8 cellular contexts compared by ENCODE assay signal in the genomic region with DNA sequence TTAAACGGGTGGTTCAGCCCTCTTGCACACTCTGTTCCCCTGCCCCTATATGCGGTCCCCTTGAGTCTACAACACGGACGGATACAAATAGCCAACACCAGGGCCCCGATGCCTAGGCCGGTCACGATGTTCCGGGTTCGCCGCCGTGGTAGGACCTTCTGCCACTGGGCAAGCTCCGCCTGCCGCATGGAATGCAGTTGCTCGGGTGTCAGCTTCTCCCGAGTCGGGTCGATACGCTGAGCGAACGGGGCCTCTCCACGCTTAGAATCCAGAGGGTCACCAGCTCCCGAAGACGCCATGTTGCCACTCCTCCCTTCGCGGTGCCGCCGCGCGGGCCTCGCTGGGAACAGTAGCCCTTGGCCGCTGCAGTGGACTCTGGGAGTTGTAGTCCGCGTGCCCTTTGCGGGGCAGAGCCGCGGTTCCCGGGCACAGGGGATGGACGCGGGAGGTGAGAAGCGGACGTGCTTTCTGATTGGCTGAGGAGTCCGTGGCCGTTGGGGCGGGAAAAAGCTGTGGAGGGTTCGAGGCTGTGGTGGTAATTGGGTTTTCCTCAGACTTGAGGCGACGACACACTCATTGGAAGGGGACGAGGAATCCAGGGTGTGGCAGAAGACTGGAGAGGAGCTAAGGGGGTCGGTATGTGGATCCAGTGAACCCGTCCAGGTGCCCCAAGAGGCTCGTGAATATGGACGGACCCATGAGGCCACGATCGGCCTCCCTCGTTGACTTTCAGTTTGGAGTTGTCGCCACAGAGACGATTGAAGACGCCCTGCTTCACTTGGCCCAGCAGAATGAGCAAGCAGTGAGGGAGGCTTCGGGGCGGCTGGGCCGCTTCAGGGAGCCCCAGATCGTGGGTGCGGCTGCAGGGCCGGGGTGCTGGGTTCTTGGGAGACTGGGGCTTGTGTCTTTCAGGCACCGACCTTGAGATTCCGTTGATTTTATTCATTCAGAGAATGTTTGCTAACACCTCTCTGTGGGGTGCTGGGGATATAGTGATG. TPM values are rescaled to one million over a fixed set of nuclear protein-coding genes. Genes with fewer than 3 reads are reported as not detected.
DNase-seq lines count a peak whose midpoint lies in the region; ATAC-seq and TF ChIP-seq lines count a peak whose summit lies in the region.

A gene with protein sequence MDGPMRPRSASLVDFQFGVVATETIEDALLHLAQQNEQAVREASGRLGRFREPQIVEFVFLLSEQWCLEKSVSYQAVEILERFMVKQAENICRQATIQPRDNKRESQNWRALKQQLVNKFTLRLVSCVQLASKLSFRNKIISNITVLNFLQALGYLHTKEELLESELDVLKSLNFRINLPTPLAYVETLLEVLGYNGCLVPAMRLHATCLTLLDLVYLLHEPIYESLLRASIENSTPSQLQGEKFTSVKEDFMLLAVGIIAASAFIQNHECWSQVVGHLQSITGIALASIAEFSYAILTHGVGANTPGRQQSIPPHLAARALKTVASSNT (plus strand): TSS at position 479 of the 998 bp plus-strand sequence. CDS start 207 bp downstream, at position 686.
Gene COA3 (minus strand): TSS at position 322 of the 998 bp plus-strand sequence. CDS start 23 bp downstream, at position 299.

- H3K9me3 ChIP-seq in upper lobe of right lung: no peaks in the 10 kb centered on the region

- no peaks in the 10 kb centered on the region for H3K27me3 Mint-ChIP-seq in progenitor cell of endocrine pancreas

- TF ChIP-seq CTCF in progenitor cell of endocrine pancreas (IDR thresholded peaks at IDR 0.05; ENCODE audit: unreplicated experiment): peak; percentile 38
- no peak for TF ChIP-seq CTCF in upper lobe of right lung (IDR thresholded peaks at IDR 0.05)

- peak within 1 kb of the TSS; percentile 85 for H3K4me3 ChIP-seq in upper lobe of right lung

- ATAC-seq in GM21786 (IDR thresholded peaks at IDR 0.05; ENCODE audit: unreplicated experiment) (peak; percentile 71), left ventricle myocardium superior (peak; percentile 99), upper lobe of right lung (peak; percentile 98)

- no peaks in the 10 kb centered on the region for H3K36me3 ChIP-seq in upper lobe of right lung

- no peaks in the 10 kb centered on the region for H3K27me3 ChIP-seq in upper lobe of right lung

- H3K4me3 Mint-ChIP-seq in progenitor cell of endocrine pancreas (ENCODE audit: low read depth): peak within 1 kb of the TSS; percentile 92

- peaks cover 4% of the 10 kb centered on the region for H3K9me3 Mint-ChIP-seq in progenitor cell of endocrine pancreas (ENCODE audit: low read depth)

- H3K4me1 ChIP-seq in upper lobe of right lung: peaks cover 18% of the 10 kb centered on the region

- peak within 1 kb of the TSS; percentile 95 for H3K27ac Mint-ChIP-seq in progenitor cell of endocrine pancreas

- intact Hi-C loops in left ventricle myocardium superior (cut with micrococcal nuclease): no loop called here
- intact Hi-C loops in upper lobe of right lung (cut with DNase I): no loop called here

- H3K27ac ChIP-seq in upper lobe of right lung: peak within 1 kb of the TSS; percentile 79

- peak; percentile 97 for DNase-seq in DMS53 (lab: John Stamatoyannopoulos, UW)
- peak; percentile 73 for DNase-seq in NCI-H1105 treated with DMSO at 0.1 percent for 48 hours (lab: John Stamatoyannopoulos, UW)
- peak; percentile 35 to 82 (median 61) for DNase-seq in T-helper 1 cell
- peak; percentile 44 for DNase-seq in amniotic stem cell (lab: John Stamatoyannopoulos, UW)
- DNase-seq in left ventricle myocardium superior: peak; percentile 94
- DNase-seq in progenitor cell of endocrine pancreas (ENCODE audit: low spot score, unreplicated experiment): peak; percentile 86
- peak; percentile 95 for DNase-seq in upper lobe of right lung

- peaks cover 4% of the 10 kb centered on the region for H3K36me3 Mint-ChIP-seq in progenitor cell of endocrine pancreas (ENCODE audit: insufficient read depth)

- H3K4me1 Mint-ChIP-seq in progenitor cell of endocrine pancreas (ENCODE audit: low read depth): peaks cover 22% of the 10 kb centered on the region

RNA-seq across cellular contexts. Expression of the first gene that starts in this region (rescaled TPM):
- total RNA-seq in left ventricle myocardium superior: 0.10 TPM
- not detected in 2 replicates for total RNA-seq in progenitor cell of endocrine pancreas
- 0.14 TPM for total RNA-seq in upper lobe of right lung

RNA-seq across cellular contexts. Expression of gene COA3, which starts in this region (rescaled TPM):
- total RNA-seq in left ventricle myocardium superior: 70.4 TPM
- 84.9 and 85.4 TPM in 2 replicates for total RNA-seq in progenitor cell of endocrine pancreas
- 53.9 TPM for total RNA-seq in upper lobe of right lung

Comparison
In these comparisons a context has a peak if more than half of its experiments do, and no peak if none do; other contexts are left out.
1. Peak in every context shown above with its lines: DNase-seq, ATAC-seq, H3K4me3 ChIP-seq and H3K27ac ChIP-seq.
2. DNase-seq: peak in every context shown above with its lines; median percentile 97 in DMS53; 95 in upper lobe of right lung; 94 in left ventricle myocardium superior; 86 in progenitor cell of endocrine pancreas; 73 in NCI-H1105 treated with DMSO at 0.1 percent for 48 hours; 61 in T-helper 1 cell; 44 in amniotic stem cell.